In genomic region chr12:57452937-57453509, GRCh38 we compare ENCODE assay signal across 8 cellular contexts. TPM values are rescaled to one million over a fixed set of nuclear protein-coding genes. Genes with fewer than 3 reads are reported as not detected.
A peak's percentile ranks its signal among the peaks of the same experiment; 100 is the strongest.
DNase-seq lines count a peak whose midpoint lies in the region; ATAC-seq and TF ChIP-seq lines count a peak whose summit lies in the region.

No MANE protein-coding gene starts in this region.

- H3K9me3 ChIP-seq in lung (ENCODE audit: control insufficient read depth in 2 of 2, insufficient read depth in 1 of 2, low read length in 1 of 2) = no peaks in the 10 kb centered on the region

- peak overlapping the region in 1 of 2 donors; percentile 92 for H3K27ac ChIP-seq in lung (ENCODE audit: low read depth in 1 of 2, low read length in 1 of 2)

- no peaks in the 10 kb centered on the region for H3K4me1 ChIP-seq in lung (ENCODE audit: control insufficient read depth in 2 of 2, insufficient read depth in 2 of 2, low read length in 2 of 2)

- 26 to 31% methylated on average over 7 of the region's 7 CpGs for WGBS in lung, 2 donors

- TF ChIP-seq CTCF in lung (IDR thresholded peaks at IDR 0.05; ENCODE audit: control extremely low read depth, extremely low read depth) = peak; percentile 70

- H3K36me3 ChIP-seq in lung (ENCODE audit: control insufficient read depth in 2 of 2, insufficient read depth in 2 of 2, low read length in 2 of 2) = no peaks in the 10 kb centered on the region

- H3K4me3 ChIP-seq in lung = no peak overlapping the region

- ATAC-seq in GM21723 (IDR thresholded peaks at IDR 0.05; ENCODE audit: unreplicated experiment) = peak; percentile 52
- ATAC-seq in lung (ENCODE audit: insufficient read depth, low FRiP score) = peak; percentile 65
- no peak for ATAC-seq in HG02981 (IDR thresholded peaks at IDR 0.05; ENCODE audit: unreplicated experiment)

- no peaks in the 10 kb centered on the region for H3K27me3 ChIP-seq in lung (ENCODE audit: control insufficient read depth, insufficient read depth)

- DNase-seq in COLO668 (lab: John Stamatoyannopoulos, UW; ENCODE audit: unreplicated experiment) (peak; percentile 61), NCI-H187 treated with DMSO at 0.1 percent for 48 hours (lab: John Stamatoyannopoulos, UW) (peak; percentile 21), UCSD-AML1 (lab: John Stamatoyannopoulos, UW; ENCODE audit: unreplicated experiment) (peak; percentile 84), dermis microvascular lymphatic vessel endothelial cell (ENCODE audit: low read depth in 2 of 2) (peak; percentile 45 to 72), lung (ENCODE audit: low spot score) (peak; percentile 77)
- DNase-seq in stimulated activated naive CD4-positive, alpha-beta T cell treated with Interleukin-2 at 50 U/mL for 16 hours (lab: John Stamatoyannopoulos, UW) = peak; percentile 17

RNA-seq across cellular contexts. Expression of gene INHBE, which starts 2.1 kb away (rescaled TPM):
- not detected in 2 replicates for total RNA-seq in dermis microvascular lymphatic vessel endothelial cell
- under 1 TPM in 1 of 2 donors, not detected in 1; 0.12 TPM for total RNA-seq in lung
- polyA plus RNA-seq in lung = not detected

RNA-seq across cellular contexts. Expression of gene GLI1, which starts 6.6 kb away (rescaled TPM):
- total RNA-seq in dermis microvascular lymphatic vessel endothelial cell = under 0.01 TPM in 1 of 2 replicates, not detected in the other
- 1 to 10 TPM; 2.4 to 5.7 TPM for total RNA-seq in lung
- polyA plus RNA-seq in lung = 1 to 10 TPM in 1 of 2 donors, under 1 TPM in 1; 0.74 to 1.7 TPM

RNA-seq across cellular contexts. Expression of gene INHBC, which starts 18.4 kb away (rescaled TPM):
- total RNA-seq in dermis microvascular lymphatic vessel endothelial cell (not detected in 2 replicates), lung (not detected)
- under 1 TPM in 1 of 2 donors, not detected in 1; 0.02 TPM for polyA plus RNA-seq in lung

RNA-seq across cellular contexts. Expression of gene R3HDM2, which starts 22.2 kb away (rescaled TPM):
- total RNA-seq in dermis microvascular lymphatic vessel endothelial cell (3.1 and 9.1 TPM in 2 replicates), lung (10 to 100 TPM; 41.9 to 60.7 TPM)
- polyA plus RNA-seq in lung = 10 to 100 TPM; 18.1 to 19.4 TPM

RNA-seq across cellular contexts. Expression of gene ARHGAP9, which starts 26.6 kb away (rescaled TPM):
- total RNA-seq in dermis microvascular lymphatic vessel endothelial cell (0.13 TPM in 1 of 2 replicates, not detected in the other), lung (10 to 100 TPM; 14.7 to 40.0 TPM)
- 10 to 100 TPM; 26.2 to 62.1 TPM for polyA plus RNA-seq in lung

Comparison
In these comparisons a context has a peak if more than half of its experiments do, and no peak if none do; other contexts are left out.
1. DNase-seq: peak in every context shown above with its lines; median percentile 84 in UCSD-AML1; 77 in lung; 61 in COLO668; 58 in dermis microvascular lymphatic vessel endothelial cell; 21 in NCI-H187 treated with DMSO at 0.1 percent for 48 hours; 17 in stimulated activated naive CD4-positive, alpha-beta T cell treated with Interleukin-2 at 50 U/mL for 16 hours.